8 cellular contexts compared by ENCODE assay signal in the genomic region with DNA sequence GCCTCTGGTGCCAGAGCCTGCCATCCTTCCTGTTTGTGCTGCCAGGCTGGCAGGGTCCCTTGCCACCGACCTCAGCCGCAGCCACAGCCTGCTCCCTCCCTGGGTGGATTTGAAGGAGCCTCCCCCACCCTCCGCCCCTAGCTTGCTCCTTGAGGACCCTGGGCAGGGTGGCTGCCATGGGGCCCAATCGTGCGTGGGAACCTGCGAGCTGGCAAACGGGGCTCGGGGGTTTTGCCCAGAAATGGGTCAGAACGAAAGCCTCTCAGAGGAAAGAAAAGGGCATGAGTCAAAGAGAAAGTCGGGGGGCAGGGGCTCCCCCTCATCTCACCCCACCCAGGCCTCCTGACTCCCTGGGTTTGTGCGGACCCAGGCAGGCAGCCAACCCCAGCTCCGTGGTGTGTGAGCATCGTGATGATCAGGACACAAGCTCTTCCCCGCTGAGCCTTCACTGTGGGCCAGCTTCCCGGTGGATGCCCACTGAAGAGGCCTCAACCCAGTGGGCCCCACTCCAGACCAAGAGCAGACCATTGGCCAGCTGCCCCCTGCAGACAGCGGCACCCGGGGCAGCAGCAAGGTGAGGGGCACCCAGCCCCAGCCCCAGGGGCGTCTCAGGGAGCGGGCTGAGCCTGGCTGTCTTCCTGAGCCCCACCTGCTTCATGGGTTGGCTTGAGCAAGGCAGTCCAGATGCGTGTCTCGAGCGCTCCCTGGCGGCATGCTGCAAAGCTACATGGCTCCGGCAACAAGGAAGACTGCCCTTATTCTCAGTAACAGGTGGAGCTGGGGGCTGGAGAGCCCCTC. TPM values are rescaled to one million over a fixed set of nuclear protein-coding genes. Genes with fewer than 3 reads are reported as not detected.
DNase-seq lines count a peak whose midpoint lies in the region; ATAC-seq and TF ChIP-seq lines count a peak whose summit lies in the region.

No MANE protein-coding gene starts in this region.

- WGBS in prostate gland = 16% methylated on average over 19 of the region's 24 CpGs

- H3K9me3 ChIP-seq in CD8-positive, alpha-beta T cell (ENCODE audit: low read length) = no peaks in the 10 kb centered on the region
- no peaks in the 10 kb centered on the region for H3K9me3 ChIP-seq in cardiac muscle cell (ENCODE audit: low read depth)
- no peaks in the 10 kb centered on the region for H3K9me3 ChIP-seq in prostate gland

- peak; percentile 89 for ATAC-seq in CD8-positive, alpha-beta T cell
- ATAC-seq in GM21529 (IDR thresholded peaks at IDR 0.05; ENCODE audit: unreplicated experiment) = peak; percentile 61
- ATAC-seq in activated naive CD8-positive, alpha-beta T cell treated with anti-CD3 and anti-CD28 coated beads, Interleukin-2, amount 10 ng/mL, durations not matched to agents 7 days and 5 days (ENCODE audit: low read depth) = peak; percentile 87

- H3K4me1 Mint-ChIP-seq in CD8-positive, alpha-beta T cell (ENCODE audit: low read depth) = peaks cover 34% of the 10 kb centered on the region
- peaks cover 20% of the 10 kb centered on the region for H3K4me1 Mint-ChIP-seq in activated naive CD8-positive, alpha-beta T cell treated with anti-CD3 and anti-CD28 coated beads, Interleukin-2, amount 10 ng/mL, durations not matched to agents 7 days and 5 days

- H3K27ac ChIP-seq in CD8-positive, alpha-beta T cell (ENCODE audit: low read depth, low read length) = no peak overlapping the region
- H3K27ac ChIP-seq in cardiac muscle cell = no peak overlapping the region
- H3K27ac ChIP-seq in prostate gland = peak overlapping the region in 1 of 2 donors; percentile 45

- intact Hi-C loops in CD8-positive, alpha-beta T cell (cut with DNase I, micrococcal nuclease) = loop anchor here (1.0 to 2.0 kb wide), 7 partner anchors 30 to 248 kb away; partner anchors contain the start of genes AJM1 (in 1 of the 2) and PAXX (in 1 of the 2)
- intact Hi-C loops in prostate gland (cut with DNase I) = loop anchor here (5.0 kb wide), 3 partner anchors 83 to 248 kb away; partner anchors contain the start of genes AJM1 and LCN12

- H3K4me3 Mint-ChIP-seq in CD8-positive, alpha-beta T cell = peak overlapping the region; percentile 70
- peak overlapping the region; percentile 55 for H3K4me3 Mint-ChIP-seq in activated naive CD8-positive, alpha-beta T cell treated with anti-CD3 and anti-CD28 coated beads, Interleukin-2, amount 10 ng/mL, durations not matched to agents 7 days and 5 days

- H3K9me3 Mint-ChIP-seq in CD8-positive, alpha-beta T cell = no peaks in the 10 kb centered on the region
- no peaks in the 10 kb centered on the region for H3K9me3 Mint-ChIP-seq in activated naive CD8-positive, alpha-beta T cell treated with anti-CD3 and anti-CD28 coated beads, Interleukin-2, amount 10 ng/mL, durations not matched to agents 7 days and 5 days

- POLR2A ChIA-PET in CD8-positive, alpha-beta T cell (lab: Charles Lee) = interaction anchor here (0.6 to 2.0 kb wide), 13 partner anchors 8 to 306 kb away, joined by 3 to 9 read pairs (median 4); partner anchors contain the start of genes CLIC3, FBXW5, SAPCD2 and TUBB4B
- POLR2A ChIA-PET in activated naive CD8-positive, alpha-beta T cell treated with anti-CD3 and anti-CD28 coated beads, Interleukin-2, amount 10 ng/mL, durations not matched to agents 7 days and 5 days (lab: Charles Lee) = interaction anchor here (0.7 to 2.4 kb wide), 17 partner anchors 8 to 246 kb away, joined by 3 to 15 read pairs (median 4); partner anchors contain the start of genes CLIC3, FBXW5 and SAPCD2

- peak; percentile 74 to 93 (median 88) for DNase-seq in CD8-positive, alpha-beta T cell
- DNase-seq in NCI-H146 (lab: John Stamatoyannopoulos, UW) = peak; percentile 81
- peak; percentile 78 for DNase-seq in T follicular helper cell (ENCODE audit: low read depth)
- peak; percentile 92 for DNase-seq in activated naive CD8-positive, alpha-beta T cell treated with anti-CD3 and anti-CD28 coated beads, Interleukin-2, amount 10 ng/mL, durations not matched to agents 7 days and 5 days
- DNase-seq in cardiac muscle cell (ENCODE audit: low read depth in 1 of 2, low spot score in 1 of 2) = peak; percentile 87 to 89
- peak; percentile 68 for DNase-seq in prostate gland (ENCODE audit: low spot score)
- peak; percentile 86 for DNase-seq in ureter (ENCODE audit: low spot score)

- H3K4me3 ChIP-seq in CD8-positive, alpha-beta T cell (ENCODE audit: low read depth, low read length) = peak overlapping the region; percentile 48
- H3K4me3 ChIP-seq in cardiac muscle cell = no peak overlapping the region
- H3K4me3 ChIP-seq in prostate gland = no peak overlapping the region

- no peaks in the 10 kb centered on the region for H3K27me3 ChIP-seq in CD8-positive, alpha-beta T cell (ENCODE audit: insufficient read depth, low read length)
- no peaks in the 10 kb centered on the region for H3K27me3 ChIP-seq in cardiac muscle cell
- no peaks in the 10 kb centered on the region for H3K27me3 ChIP-seq in prostate gland (replicated peaks; ENCODE audit: insufficient read depth)

- CTCF ChIA-PET in CD8-positive, alpha-beta T cell (lab: Charles Lee) = interaction anchor here (0.5 to 4.3 kb wide), 61 partner anchors 9 to 728 kb away, joined by 3 to 68 read pairs (median 4); partner anchors contain the start of genes AJM1, C8G, CLIC3 and FBXW5

- H3K36me3 ChIP-seq in CD8-positive, alpha-beta T cell (ENCODE audit: insufficient read depth, low read length) = no peaks in the 10 kb centered on the region
- H3K36me3 ChIP-seq in cardiac muscle cell (no peaks in the 10 kb centered on the region), prostate gland (peaks cover 0 to 5% of the 10 kb centered on the region in 2 donors)

- no peaks in the 10 kb centered on the region for H3K27me3 Mint-ChIP-seq in CD8-positive, alpha-beta T cell (ENCODE audit: low read depth)
- H3K27me3 Mint-ChIP-seq in activated naive CD8-positive, alpha-beta T cell treated with anti-CD3 and anti-CD28 coated beads, Interleukin-2, amount 10 ng/mL, durations not matched to agents 7 days and 5 days = no peaks in the 10 kb centered on the region

- peaks cover 48% of the 10 kb centered on the region for H3K4me1 ChIP-seq in CD8-positive, alpha-beta T cell (ENCODE audit: insufficient read depth, low read length)
- H3K4me1 ChIP-seq in cardiac muscle cell (ENCODE audit: low read depth) = no peaks in the 10 kb centered on the region
- H3K4me1 ChIP-seq in prostate gland (replicated peaks) = peaks cover 8% of the 10 kb centered on the region

- H3K36me3 Mint-ChIP-seq in CD8-positive, alpha-beta T cell = no peaks in the 10 kb centered on the region
- H3K36me3 Mint-ChIP-seq in activated naive CD8-positive, alpha-beta T cell treated with anti-CD3 and anti-CD28 coated beads, Interleukin-2, amount 10 ng/mL, durations not matched to agents 7 days and 5 days = no peaks in the 10 kb centered on the region

- peak; percentile 90 for TF ChIP-seq CTCF in CD8-positive, alpha-beta T cell (IDR thresholded peaks at IDR 0.05)
- TF ChIP-seq CTCF in cardiac muscle cell (IDR thresholded peaks at IDR 0.05; ENCODE audit: low read depth, low read length) (peak; percentile 96), prostate gland (IDR thresholded peaks at IDR 0.05) (peak; percentile 74 to 94 (median 90))

- TF ChIP-seq POLR2A in prostate gland (IDR thresholded peaks at IDR 0.05) = no peak

- H3K27ac Mint-ChIP-seq in CD8-positive, alpha-beta T cell = peak overlapping the region; percentile 83
- H3K27ac Mint-ChIP-seq in activated naive CD8-positive, alpha-beta T cell treated with anti-CD3 and anti-CD28 coated beads, Interleukin-2, amount 10 ng/mL, durations not matched to agents 7 days and 5 days = peak overlapping the region; percentile 79

RNA-seq across cellular contexts. Expression of gene FUT7, which starts 3.0 kb away (rescaled TPM):
- total RNA-seq in CD8-positive, alpha-beta T cell = under 1 TPM; 0.42 to 0.65 TPM
- under 1 TPM; 0.39 to 0.62 TPM for total RNA-seq in activated naive CD8-positive, alpha-beta T cell treated with anti-CD3 and anti-CD28 coated beads, Interleukin-2, amount 10 ng/mL, durations not matched to agents 7 days and 5 days
- total RNA-seq in cardiac muscle cell = not detected in 2 replicates
- not detected in 2 replicates for polyA plus RNA-seq in cardiac muscle cell
- total RNA-seq in prostate gland = under 1 TPM in 1 of 2 donors, not detected in 1; 0.57 TPM
- not detected for total RNA-seq in ureter

RNA-seq across cellular contexts. Expression of gene ABCA2, which starts 6.9 kb away (rescaled TPM):
- total RNA-seq in CD8-positive, alpha-beta T cell = 10 to 100 TPM; 87.5 to 93.0 TPM
- total RNA-seq in activated naive CD8-positive, alpha-beta T cell treated with anti-CD3 and anti-CD28 coated beads, Interleukin-2, amount 10 ng/mL, durations not matched to agents 7 days and 5 days = 10 to 100 TPM; 67.1 to 74.5 TPM
- 48.7 and 56.7 TPM in 2 replicates for total RNA-seq in cardiac muscle cell
- 30.5 and 33.3 TPM in 2 replicates for polyA plus RNA-seq in cardiac muscle cell
- 10 to 100 TPM; 27.4 to 79.1 TPM for total RNA-seq in prostate gland
- 25.7 TPM for total RNA-seq in ureter

RNA-seq across cellular contexts. Expression of gene NPDC1, which starts 11.1 kb away (rescaled TPM):
- total RNA-seq in CD8-positive, alpha-beta T cell = 10 to 100 TPM; 29.7 to 29.8 TPM
- 10 to 100 TPM; 22.4 to 27.0 TPM for total RNA-seq in activated naive CD8-positive, alpha-beta T cell treated with anti-CD3 and anti-CD28 coated beads, Interleukin-2, amount 10 ng/mL, durations not matched to agents 7 days and 5 days
- total RNA-seq in cardiac muscle cell (40.8 and 65.1 TPM in 2 replicates), prostate gland (100 to 1,000 TPM; 384 to 427 TPM), ureter (138 TPM)
- polyA plus RNA-seq in cardiac muscle cell = 83.5 and 94.9 TPM in 2 replicates

RNA-seq across cellular contexts. Expression of gene ENTPD2, which starts 19.0 kb away (rescaled TPM):
- not detected for total RNA-seq in CD8-positive, alpha-beta T cell
- total RNA-seq in activated naive CD8-positive, alpha-beta T cell treated with anti-CD3 and anti-CD28 coated beads, Interleukin-2, amount 10 ng/mL, durations not matched to agents 7 days and 5 days = not detected
- total RNA-seq in cardiac muscle cell (not detected in 2 replicates), prostate gland (10 to 100 TPM in 1 of 2 donors, 1 to 10 TPM in 1; 9.8 to 10.9 TPM), ureter (1.3 TPM)
- polyA plus RNA-seq in cardiac muscle cell = not detected in 2 replicates

RNA-seq across cellular contexts. Expression of gene SAPCD2, which starts 35.4 kb away (rescaled TPM):
- total RNA-seq in CD8-positive, alpha-beta T cell = under 1 TPM; 0.38 to 0.47 TPM
- total RNA-seq in activated naive CD8-positive, alpha-beta T cell treated with anti-CD3 and anti-CD28 coated beads, Interleukin-2, amount 10 ng/mL, durations not matched to agents 7 days and 5 days = 10 to 100 TPM; 26.4 to 30.0 TPM
- total RNA-seq in cardiac muscle cell (6.3 and 42.1 TPM in 2 replicates), prostate gland (10 to 100 TPM in 1 of 2 donors, 1 to 10 TPM in 1; 7.2 to 17.2 TPM), ureter (1.6 TPM)
- 4.7 and 28.3 TPM in 2 replicates for polyA plus RNA-seq in cardiac muscle cell
